In the genomic region with DNA sequence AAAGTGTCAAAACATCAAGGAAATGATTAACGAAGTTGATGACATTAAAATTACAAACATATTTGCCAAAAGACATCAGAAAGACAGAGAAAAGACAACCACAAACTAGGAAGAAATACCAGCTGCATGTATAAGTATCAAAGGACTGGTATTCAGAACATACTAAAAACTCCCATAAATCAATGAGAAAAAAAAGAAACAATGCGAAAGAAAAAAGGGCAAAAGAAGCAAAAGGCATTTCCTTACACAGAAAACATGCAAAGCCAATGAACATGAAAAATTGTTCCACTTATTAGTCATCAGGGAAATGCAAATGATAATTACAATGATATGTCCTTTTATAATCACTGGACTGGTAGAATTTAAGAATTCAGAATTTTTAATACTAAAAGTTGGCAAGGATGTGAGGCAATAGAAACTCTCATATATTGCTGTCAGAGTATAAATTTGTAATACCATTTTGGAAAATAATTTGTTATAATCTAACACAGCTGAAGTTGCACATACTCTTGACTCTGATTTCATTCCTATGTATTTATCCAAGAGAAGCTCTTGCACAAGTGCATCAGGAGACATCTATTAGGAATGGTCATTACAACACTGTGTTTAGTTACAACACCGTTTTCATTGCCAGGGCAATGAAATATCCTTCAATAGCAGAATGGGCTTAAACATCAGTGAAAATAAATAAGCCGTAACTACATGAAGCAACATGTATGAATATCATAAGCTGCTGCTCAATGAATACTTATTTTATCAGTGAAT, we compare ENCODE assay signal across 13 cellular contexts.
A peak's percentile ranks its signal among the peaks of the same experiment; 100 is the strongest.
DNase-seq lines count a peak whose midpoint lies in the region; ATAC-seq and TF ChIP-seq lines count a peak whose summit lies in the region.
"Had no signal": no experiment of that assay in that cellular context is flagged by ENCODE, and none has a peak within 500 bp of the region (broad histone marks: within the 10 kb centered on the region; RNA-seq: fewer than 3 reads in every experiment).

No MANE protein-coding gene starts in this region.

- H3K27ac ChIP-seq in left ventricle myocardium inferior (replicated peaks), result no peak overlapping the region
- H3K27ac ChIP-seq: 22Rv1 had no signal

- no peaks in the 10 kb centered on the region for H3K27me3 ChIP-seq in left ventricle myocardium inferior (ENCODE audit: low read depth)

- H3K9me3 ChIP-seq in left ventricle myocardium inferior (replicated peaks) (peaks cover 16% of the 10 kb centered on the region), mucosa of descending colon (no peaks in the 10 kb centered on the region)

- DNase-seq in Right ventricle myocardium inferior (ENCODE audit: missing footprints), result no peak
- no peak for DNase-seq in left ventricle myocardium inferior
- DNase-seq in mucosa of descending colon, result no peak
- DNase-seq in NCI-H345 treated with DMSO at 0.1 percent for 48 hours (lab: John Stamatoyannopoulos, UW; ENCODE audit: unreplicated experiment), result no peak
- DNase-seq in glomerular visceral epithelial cell (ENCODE audit: extremely low spot score), result no peak
- DNase-seq in D341Med (ENCODE audit: low spot score), result no peak
- DNase-seq in NCI-H774 (lab: John Stamatoyannopoulos, UW), result no peak
- DNase-seq: activated naive CD8-positive, alpha-beta T cell treated with anti-CD3 and anti-CD28 coated beads, Interleukin-2, amount 50 U/mL, for 24 hours; left colon; NCI-H1930; T-helper 2 cell had no signal

- ATAC-seq in Right ventricle myocardium inferior, result peak; percentile 64
- ATAC-seq in esophagus mucosa, result peak; percentile 36
- peak; percentile 29 for ATAC-seq in mucosa of descending colon
- ATAC-seq: activated naive CD8-positive, alpha-beta T cell treated with anti-CD3 and anti-CD28 coated beads, Interleukin-2, amount 50 U/mL, for 24 hours; left colon had no signal

- H3K4me3 ChIP-seq in left ventricle myocardium inferior, result no peak overlapping the region
- no peak overlapping the region for H3K4me3 ChIP-seq in mucosa of descending colon

- H3K36me3 ChIP-seq in left ventricle myocardium inferior (peaks cover 19% of the 10 kb centered on the region), mucosa of descending colon (ENCODE audit: low read depth) (no peaks in the 10 kb centered on the region)

- intact Hi-C loops in Right ventricle myocardium inferior (cut with DNase I), result no loop called here
- intact Hi-C loops in left ventricle myocardium inferior (cut with micrococcal nuclease), result no loop called here
- intact Hi-C loops in mucosa of descending colon (cut with DNase I, micrococcal nuclease), result no loop called here

- TF ChIP-seq CTCF in left ventricle myocardium inferior (IDR thresholded peaks at IDR 0.05; ENCODE audit: borderline replicate concordance) (no peak), mucosa of descending colon (IDR thresholded peaks at IDR 0.05) (no peak)

- no peaks in the 10 kb centered on the region for H3K4me1 ChIP-seq in left ventricle myocardium inferior
- H3K4me1 ChIP-seq in mucosa of descending colon (ENCODE audit: low read depth), result no peaks in the 10 kb centered on the region
